Comparison of ENCODE assay signal across 15 cellular contexts in genomic region chr5:96794757-96795156, GRCh38. TPM values are rescaled to one million over a fixed set of nuclear protein-coding genes. Genes with fewer than 3 reads are reported as not detected.
DNase-seq lines count a peak whose midpoint lies in the region; ATAC-seq and TF ChIP-seq lines count a peak whose summit lies in the region.
"Had no signal": no experiment of that assay in that cellular context is flagged by ENCODE, and none has a peak within 500 bp of the region (broad histone marks: within the 10 kb centered on the region; RNA-seq: fewer than 3 reads in every experiment).

No MANE protein-coding gene starts in this region.

- H3K4me1 ChIP-seq in ascending aorta: no peaks in the 10 kb centered on the region
- H3K4me1 ChIP-seq: BLaER1, parathyroid adenoma had no signal

- H3K27ac ChIP-seq in ascending aorta: no peak overlapping the region
- H3K27ac ChIP-seq: adrenal gland, BLaER1, coronary artery, parathyroid adenoma had no signal

- H3K9me3 ChIP-seq in ascending aorta: no peaks in the 10 kb centered on the region
- H3K9me3 ChIP-seq: adrenal gland had no signal

- intact Hi-C loops in ascending aorta (cut with DNase I): no loop called here

- peaks cover 76% of the 10 kb centered on the region for H3K36me3 Mint-ChIP-seq in T-helper 1 cell treated with Interleukin-12 subunit alpha and Interleukin-12 subunit beta and Interleukin-4 antibody, amounts not matched to agents 30 μg/mL and 1 μg/mL, for 36 hours (ENCODE audit: low read depth)
- H3K36me3 Mint-ChIP-seq in activated naive CD8-positive, alpha-beta T cell treated with anti-CD3 and anti-CD28 coated beads, Interleukin-2, amount 50 U/mL, for 24 hours (ENCODE audit: low read depth): peaks cover 82% of the 10 kb centered on the region

- H3K27me3 Mint-ChIP-seq in T-helper 1 cell treated with Interleukin-12 subunit alpha and Interleukin-12 subunit beta and Interleukin-4 antibody, amounts not matched to agents 30 μg/mL and 1 μg/mL, for 36 hours (ENCODE audit: low read depth): no peaks in the 10 kb centered on the region
- no peaks in the 10 kb centered on the region for H3K27me3 Mint-ChIP-seq in activated naive CD8-positive, alpha-beta T cell treated with anti-CD3 and anti-CD28 coated beads, Interleukin-2, amount 50 U/mL, for 24 hours

- peaks cover 6% of the 10 kb centered on the region for H3K9me3 Mint-ChIP-seq in T-helper 1 cell treated with Interleukin-12 subunit alpha and Interleukin-12 subunit beta and Interleukin-4 antibody, amounts not matched to agents 30 μg/mL and 1 μg/mL, for 36 hours
- no peaks in the 10 kb centered on the region for H3K9me3 Mint-ChIP-seq in activated naive CD8-positive, alpha-beta T cell treated with anti-CD3 and anti-CD28 coated beads, Interleukin-2, amount 50 U/mL, for 24 hours

- H3K4me3 ChIP-seq in ascending aorta: no peak overlapping the region
- H3K4me3 ChIP-seq: adrenal gland, BLaER1, coronary artery had no signal

- H3K27me3 ChIP-seq in ascending aorta: no peaks in the 10 kb centered on the region
- H3K27me3 ChIP-seq: adrenal gland, BLaER1 had no signal

- peak; percentile 70 for DNase-seq in activated CD8-positive, alpha-beta memory T cell treated with anti-CD3 and anti-CD28 coated beads for 24 hours
- DNase-seq in activated naive CD8-positive, alpha-beta T cell treated with anti-CD3 and anti-CD28 coated beads, Interleukin-2, amount 50 U/mL, for 24 hours: peak; percentile 65
- DNase-seq in stimulated activated CD8-positive, alpha-beta memory T cell treated with anti-CD3 and anti-CD28 coated beads, Interleukin-15, amount 100 ng/mL, for 48 hours (ENCODE audit: low read depth in 2 of 2): peak; percentile 61 to 67
- DNase-seq in ascending aorta (ENCODE audit: low spot score in 2 of 2) (no peak), dedifferentiated amniotic fluid mesenchymal stem cell (ENCODE audit: extremely low spot score) (no peak), NCI-H2196 (lab: John Stamatoyannopoulos, UW; ENCODE audit: unreplicated experiment) (no peak), NCI-H146 (lab: John Stamatoyannopoulos, UW) (no peak)
- DNase-seq: adrenal gland, mesendoderm, NCI-H1048, NCI-H510A had no signal

- TF ChIP-seq CTCF in ascending aorta (IDR thresholded peaks at IDR 0.05): no peak

- peak; percentile 99 for ATAC-seq in activated naive CD8-positive, alpha-beta T cell treated with anti-CD3 and anti-CD28 coated beads, Interleukin-2, amount 50 U/mL, for 24 hours

- H3K4me1 Mint-ChIP-seq in T-helper 1 cell treated with Interleukin-12 subunit alpha and Interleukin-12 subunit beta and Interleukin-4 antibody, amounts not matched to agents 30 μg/mL and 1 μg/mL, for 36 hours (ENCODE audit: low read depth): peaks cover 19% of the 10 kb centered on the region
- peaks cover 30% of the 10 kb centered on the region for H3K4me1 Mint-ChIP-seq in activated naive CD8-positive, alpha-beta T cell treated with anti-CD3 and anti-CD28 coated beads, Interleukin-2, amount 50 U/mL, for 24 hours

- H3K36me3 ChIP-seq in ascending aorta: peaks cover 12 to 68% of the 10 kb centered on the region in 2 donors

- no peak overlapping the region for H3K4me3 Mint-ChIP-seq in T-helper 1 cell treated with Interleukin-12 subunit alpha and Interleukin-12 subunit beta and Interleukin-4 antibody, amounts not matched to agents 30 μg/mL and 1 μg/mL, for 36 hours
- H3K4me3 Mint-ChIP-seq in activated naive CD8-positive, alpha-beta T cell treated with anti-CD3 and anti-CD28 coated beads, Interleukin-2, amount 50 U/mL, for 24 hours: no peak overlapping the region

- peak overlapping the region; percentile 60 for H3K27ac Mint-ChIP-seq in T-helper 1 cell treated with Interleukin-12 subunit alpha and Interleukin-12 subunit beta and Interleukin-4 antibody, amounts not matched to agents 30 μg/mL and 1 μg/mL, for 36 hours
- peak overlapping the region; percentile 83 for H3K27ac Mint-ChIP-seq in activated naive CD8-positive, alpha-beta T cell treated with anti-CD3 and anti-CD28 coated beads, Interleukin-2, amount 50 U/mL, for 24 hours

RNA-seq across cellular contexts. Expression of gene ERAP1, which starts 13.0 kb away (rescaled TPM):
- total RNA-seq in ascending aorta: 41.3 TPM

Comparison
In these comparisons a context has a peak if more than half of its experiments do, and no peak if none do; other contexts are left out.
1. DNase-seq: peak in activated CD8-positive, alpha-beta memory T cell treated with anti-CD3 and anti-CD28 coated beads for 24 hours (single experiment), activated naive CD8-positive, alpha-beta T cell treated with anti-CD3 and anti-CD28 coated beads, Interleukin-2, amount 50 U/mL, for 24 hours (single experiment) and stimulated activated CD8-positive, alpha-beta memory T cell treated with anti-CD3 and anti-CD28 coated beads, Interleukin-15, amount 100 ng/mL, for 48 hours (2 of 2); none in ascending aorta (0 of 2), dedifferentiated amniotic fluid mesenchymal stem cell (single experiment), NCI-H2196 (single experiment) and NCI-H146 (single experiment).